8 cellular contexts compared by ENCODE assay signal in the genomic region with DNA sequence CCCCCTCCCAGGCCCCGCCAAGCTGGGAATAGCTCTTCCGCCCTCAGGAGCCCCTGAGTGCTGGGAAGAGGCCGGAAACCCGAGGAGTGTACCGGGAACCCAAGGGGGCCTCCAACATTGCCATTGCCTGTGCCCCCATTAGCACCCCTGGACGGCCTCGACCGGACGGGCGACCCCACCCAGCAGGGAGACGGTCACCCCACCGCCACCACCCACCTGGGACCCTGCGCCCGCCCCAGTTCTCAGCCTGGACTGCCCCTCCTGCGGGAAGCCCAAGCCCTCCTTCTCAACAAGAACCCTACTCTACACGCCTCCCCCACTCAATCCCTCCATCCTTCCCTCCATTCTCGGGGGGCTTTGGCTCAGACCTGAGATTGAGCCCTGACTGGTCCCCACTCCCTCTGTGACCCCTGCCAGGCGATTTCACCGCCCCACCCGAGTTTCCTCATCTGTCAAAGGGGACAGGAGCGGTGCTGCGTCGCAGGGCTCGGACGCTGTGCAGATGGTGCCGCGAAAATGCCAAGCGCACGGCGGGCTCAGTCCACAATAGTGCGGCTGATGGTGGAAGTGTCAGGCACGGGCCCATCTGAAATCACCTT. TPM values are rescaled to one million over a fixed set of nuclear protein-coding genes. Genes with fewer than 3 reads are reported as not detected.
A peak's percentile ranks its signal among the peaks of the same experiment; 100 is the strongest.
DNase-seq lines count a peak whose midpoint lies in the region; ATAC-seq, FAIRE-seq and TF ChIP-seq lines count a peak whose summit lies in the region.

No MANE protein-coding gene starts in this region.

- peak overlapping the region; percentile 93 for H3K18ac ChIP-seq in H1 (ENCODE audit: extremely low read depth, low read length)

- peak overlapping the region; percentile 91 to 99 for H3K4me2 ChIP-seq in H1 (ENCODE audit: insufficient read depth in 1 of 2, low read depth in 2 of 2, low read length in 2 of 2)

- TF ChIP-seq POLR2A in H1 (IDR thresholded peaks at IDR 0.05; ENCODE audit: control extremely low read depth in 1 of 2, low read depth in 2 of 2, low read length in 2 of 2), result peak in 1 of 2 experiments; percentile 54; a peak in 1 of 3 replicates

- peak overlapping the region; percentile 79 for H3K4ac ChIP-seq in H1 (replicated peaks; ENCODE audit: insufficient read length, low read depth, low read length)

- TF ChIP-seq EP300 in H1 (IDR thresholded peaks at IDR 0.05; ENCODE audit: borderline replicate concordance in 1 of 2, low read depth in 2 of 2, low read length in 2 of 2), result no peak

- H3K9ac ChIP-seq in NT2/D1 (ENCODE audit: insufficient read length, low read depth), result peak overlapping the region; percentile 89
- H3K9ac ChIP-seq in H1 (replicated peaks in 1 of 4; ENCODE audit: extremely low read depth in 1 of 4, low read depth in 3 of 4, low read length in 3 of 4), result peak overlapping the region in 3 of 4 experiments; percentile 70 to 80 (median 70); a peak in 6 of 7 replicates

- peaks cover 0 to 2% (median 0%) of the 10 kb centered on the region in 8 donors for H3K9me3 Mint-ChIP-seq in CD4-positive, alpha-beta memory T cell

- FAIRE-seq in H1 (lab: Jason Lieb, UNC), result no peak

- CTCF ChIA-PET in CD4-positive, alpha-beta memory T cell (lab: Charles Lee; ENCODE audit: partially characterized antibody), result interaction anchor here (0.6 to 4.7 kb wide), 2 partner anchors 13 to 14 kb away, joined by 4 to 57 read pairs; a partner anchor contains a TSS
- CTCF ChIA-PET in H1 (lab: Charles Lee; ENCODE audit: partially characterized antibody), result interaction anchor here (1.0 to 10.5 kb wide), 5 partner anchors 7 to 202 kb away, joined by 3 to 90 read pairs (median 4); no protein-coding TSS in a partner anchor

- H3K27ac Mint-ChIP-seq in CD4-positive, alpha-beta memory T cell, result peak overlapping the region; percentile 85 to 97 (median 92)

- POLR2A ChIA-PET in CD4-positive, alpha-beta memory T cell (lab: Charles Lee; ENCODE audit: partially characterized antibody), result interaction anchor here (0.8 to 2.0 kb wide), 3 partner anchors 13 to 224 kb away, joined by 3 to 16 read pairs (median 3); a partner anchor contains a TSS
- POLR2A ChIA-PET in H1 (lab: Charles Lee; ENCODE audit: partially characterized antibody), result interaction anchor here (0.7 to 29.1 kb wide), 7 partner anchors 7 to 225 kb away, joined by 3 to 456 read pairs (median 8); a partner anchor contains a TSS

- H3K27me3 ChIP-seq in CD4-positive, alpha-beta memory T cell (ENCODE audit: insufficient read depth, low read length), result no peaks in the 10 kb centered on the region
- H3K27me3 ChIP-seq in NT2/D1 (ENCODE audit: insufficient read depth, insufficient read length), result no peaks in the 10 kb centered on the region
- no peaks in the 10 kb centered on the region for H3K27me3 ChIP-seq in H1 (replicated peaks in 1 of 4; ENCODE audit: control insufficient read depth in 3 of 4, extremely low read depth in 1 of 4, insufficient read depth in 3 of 4, low read length in 3 of 4)
- no peaks in the 10 kb centered on the region for H3K27me3 ChIP-seq in neutrophil

- WGBS in H1 (ENCODE audit: extremely low coverage in 1 of 2, insufficient coverage in 1 of 2, insufficient read length in 1 of 2, insufficient replicate concordance in 2 of 2, low coverage in 1 of 2, low lambda C conversion rate in 2 of 2, missing lambda C conversion rate in 1 of 2), 2 experiments, result 2% methylated on average over 29 of the region's 32 CpGs; no CpG with 5 or more reads in 1 of the 2 experiments

- ATAC-seq in HG02884 (IDR thresholded peaks at IDR 0.05; ENCODE audit: unreplicated experiment), result no peak

- H3K79me1 ChIP-seq in H1 (ENCODE audit: low read depth, low read length), result peaks cover 24% of the 10 kb centered on the region

- peak overlapping the region; percentile 80 for H2BK120ac ChIP-seq in H1 (replicated peaks; ENCODE audit: low read depth, low read length)

- peaks cover 23% of the 10 kb centered on the region for H3K23me2 ChIP-seq in H1 (ENCODE audit: low read depth, low read length)

- peaks cover 0 to 6% of the 10 kb centered on the region in 2 donors for H3K36me3 Mint-ChIP-seq in CD4-positive, alpha-beta memory T cell

- no peak overlapping the region for H2BK20ac ChIP-seq in H1 (ENCODE audit: low read length)

- H3K4me1 ChIP-seq in CD4-positive, alpha-beta memory T cell (ENCODE audit: insufficient read depth, low read length), result peaks cover 60% of the 10 kb centered on the region
- H3K4me1 ChIP-seq in NT2/D1 (ENCODE audit: insufficient read depth, insufficient read length) (peaks cover 41% of the 10 kb centered on the region), H1 (replicated peaks in 1 of 4; ENCODE audit: control insufficient read depth in 3 of 4, insufficient read depth in 4 of 4, low read length in 3 of 4) (peaks cover 22 to 40% (median 33%) of the 10 kb centered on the region in 4 experiments), neutrophil (ENCODE audit: control insufficient read depth in 1 of 2, insufficient read depth in 1 of 2, low read depth in 1 of 2, low read length in 1 of 2) (peaks cover 33 to 41% of the 10 kb centered on the region in 2 experiments)

- H3K14ac ChIP-seq in H1 (ENCODE audit: insufficient read length), result peak overlapping the region; percentile 84

- H2AK5ac ChIP-seq in H1 (ENCODE audit: low read depth, low read length), result peak overlapping the region; percentile 83

- peak overlapping the region; percentile 72; the same call in 1 of the 2 replicates for H2BK15ac ChIP-seq in H1 (ENCODE audit: low read length)

- peak overlapping the region; percentile 93 to 97 (median 94) for H3K4me3 Mint-ChIP-seq in CD4-positive, alpha-beta memory T cell

- TF ChIP-seq CTCF in H1 (IDR thresholded peaks at IDR 0.05; ENCODE audit: control extremely low read depth in 1 of 3, insufficient read depth in 1 of 3, low read depth in 1 of 3, low read length in 3 of 3), result no peak
- TF ChIP-seq CTCF in neutrophil (IDR thresholded peaks at IDR 0.05), result no peak

- TF ChIP-seq RAD21 in H1 (IDR thresholded peaks at IDR 0.05 in 1 of 2, conservative IDR thresholded peaks at IDR 0.05 in 1 of 2; ENCODE audit: low read depth in 2 of 2, low read length in 2 of 2), result no peak

- H3K4me1 Mint-ChIP-seq in CD4-positive, alpha-beta memory T cell, result peaks cover 32 to 66% (median 51%) of the 10 kb centered on the region in 4 donors

- H2AFZ ChIP-seq in H1 (ENCODE audit: low read length), result no peak overlapping the region

- no peaks in the 10 kb centered on the region for H3K36me3 ChIP-seq in CD4-positive, alpha-beta memory T cell (ENCODE audit: insufficient read depth, low read length)
- peaks cover 23% of the 10 kb centered on the region for H3K36me3 ChIP-seq in NT2/D1 (ENCODE audit: insufficient read depth, insufficient read length, low read length)
- H3K36me3 ChIP-seq in H1 (ENCODE audit: control insufficient read depth in 2 of 4, insufficient read depth in 4 of 4, low read length in 3 of 4), result peaks cover 0 to 14% (median 4%) of the 10 kb centered on the region in 4 experiments; a peak in 4 of 8 replicates
- peaks cover 6% of the 10 kb centered on the region for H3K36me3 ChIP-seq in neutrophil

- H3K27ac ChIP-seq in CD4-positive, alpha-beta memory T cell (ENCODE audit: low read depth, low read length), result peak overlapping the region; percentile 54
- H3K27ac ChIP-seq in H1 (ENCODE audit: low read depth, low read length), result peak overlapping the region; percentile 53; the same call in 1 of the 2 replicates
- H3K27ac ChIP-seq in neutrophil, result peak overlapping the region; percentile 94

- H3K56ac ChIP-seq in H1 (replicated peaks; ENCODE audit: insufficient read length, low read depth, low read length), result peak overlapping the region; percentile 65

- peak overlapping the region; percentile 54 to 81 for H3K4me3 ChIP-seq in CD4-positive, alpha-beta memory T cell (ENCODE audit: low read length in 2 of 2)
- peak overlapping the region; percentile 71 for H3K4me3 ChIP-seq in NT2/D1 (ENCODE audit: insufficient read length, low read depth)
- H3K4me3 ChIP-seq in H1 (ENCODE audit: extremely low read depth in 1 of 4, insufficient read depth in 2 of 4, low read depth in 3 of 4, low read length in 4 of 4), result peak overlapping the region; percentile 74 to 92 (median 78)
- peak overlapping the region; percentile 77 to 90 for H3K4me3 ChIP-seq in neutrophil (ENCODE audit: low read depth in 1 of 2, low read length in 1 of 2)

- H4K8ac ChIP-seq in H1 (ENCODE audit: extremely low read depth, insufficient read depth, low read length), result peak overlapping the region; percentile 82

- H3K9me3 ChIP-seq in CD4-positive, alpha-beta memory T cell (ENCODE audit: control insufficient read depth in 1 of 2, low read length in 2 of 2), result no peaks in the 10 kb centered on the region
- no peaks in the 10 kb centered on the region for H3K9me3 ChIP-seq in NT2/D1 (ENCODE audit: insufficient read depth, low read length)
- H3K9me3 ChIP-seq in H1 (ENCODE audit: insufficient read depth in 2 of 2, low read depth in 1 of 2, low read length in 1 of 2), result no peaks in the 10 kb centered on the region
- no peaks in the 10 kb centered on the region for H3K9me3 ChIP-seq in neutrophil

- H2BK5ac ChIP-seq in H1 (ENCODE audit: low read depth, low read length), result peak overlapping the region; percentile 83

- no peak overlapping the region for H3K23ac ChIP-seq in H1 (ENCODE audit: insufficient read length)

- peak overlapping the region; percentile 32 for H4K5ac ChIP-seq in H1 (ENCODE audit: insufficient read length, low read depth, low read length)

- H3K79me2 ChIP-seq in H1 (ENCODE audit: control insufficient read depth in 1 of 2, insufficient read depth in 2 of 2, low read length in 2 of 2), result peaks cover 36 to 58% of the 10 kb centered on the region in 2 experiments

- H4K20me1 ChIP-seq in H1 (replicated peaks in 1 of 2; ENCODE audit: control insufficient read depth in 1 of 2, insufficient read depth in 2 of 2, low read length in 2 of 2), result peaks cover 27 to 40% of the 10 kb centered on the region in 2 experiments

- DNase-seq in CD4-positive, alpha-beta memory T cell, result no peak
- DNase-seq in NT2/D1 (ENCODE audit: low read depth, low spot score) (no peak), H1 (ENCODE audit: low read depth in 1 of 2, low spot score in 2 of 2) (no peak), OCI-M1 (lab: John Stamatoyannopoulos, UW) (no peak), NCI-H2196 treated with DMSO at 0.1 percent for 48 hours (lab: John Stamatoyannopoulos, UW; ENCODE audit: unreplicated experiment) (no peak)
- no peak for DNase-seq in stimulated activated CD4-positive, alpha-beta T cell treated with anti-CD3 and anti-CD28 coated beads, Interleukin-1b, Interleukin-23, amount 100 ng/mL, for 48 hours

- H2BK12ac ChIP-seq in H1 (ENCODE audit: low read depth, low read length), result 0 out of 2 replicates have a peak overlapping the region, but pooled peaks have one; percentile 84

- H4K91ac ChIP-seq in H1 (replicated peaks; ENCODE audit: insufficient read length, low read length), result peak overlapping the region; percentile 85

- intact Hi-C loops in CD4-positive, alpha-beta memory T cell (cut with micrococcal nuclease), result loop anchor here (5.0 kb wide), 1 partner anchor 50 kb away; no protein-coding TSS in a partner anchor

- H3K27me3 Mint-ChIP-seq in CD4-positive, alpha-beta memory T cell, result no peaks in the 10 kb centered on the region

RNA-seq across cellular contexts. Expression of a gene that starts 1.8 kb away (rescaled TPM):
- 10 to 100 TPM; 39.3 to 43.2 TPM for total RNA-seq in CD4-positive, alpha-beta memory T cell
- 10 to 100 TPM; 33.2 to 57.2 TPM for polyA plus RNA-seq in CD4-positive, alpha-beta memory T cell
- 300 and 326 TPM in 2 replicates for total RNA-seq in H1 (2021; fragmentation: NEBNext Ultra II Directional; extraction: Animal tissue kit (Norgen Biotek cat#: 25700))
- 292 and 364 TPM in 2 replicates for polyA plus RNA-seq in H1 (2011; rRNA removed)
- 283 TPM for polyA plus RNA-seq in H1 (2011; cell fraction: cytosol; rRNA removed)
- polyA plus RNA-seq in H1 (2011; cell fraction: nucleus; rRNA removed), result 318 TPM
- polyA plus RNA-seq in H1 (2012, experiment 1 of 2), result 259 to 418 TPM (median 380 TPM) in 4 replicates
- 407 TPM for polyA plus RNA-seq in H1 (2012, experiment 2 of 2)
- polyA plus RNA-seq in H1 (2013, experiment 1 of 2), result 117 TPM
- 115 TPM for polyA plus RNA-seq in H1 (2013, experiment 2 of 2)
- 252 and 270 TPM in 2 replicates for polyA minus RNA-seq in H1 (2011; rRNA and poly(A)+ RNA removed)
- 191 TPM for polyA minus RNA-seq in H1 (2011; cell fraction: cytosol; rRNA and poly(A)+ RNA removed)
- polyA minus RNA-seq in H1 (2011; cell fraction: nucleus; rRNA and poly(A)+ RNA removed), result 137 TPM

RNA-seq across cellular contexts. Expression of a gene that starts 15.2 kb away (rescaled TPM):
- not detected for total RNA-seq in CD4-positive, alpha-beta memory T cell
- polyA plus RNA-seq in CD4-positive, alpha-beta memory T cell, result not detected
- total RNA-seq in H1 (2021; fragmentation: NEBNext Ultra II Directional; extraction: Animal tissue kit (Norgen Biotek cat#: 25700)), result not detected in 2 replicates
- not detected in 2 replicates for polyA plus RNA-seq in H1 (2011; rRNA removed)
- not detected for polyA plus RNA-seq in H1 (2011; cell fraction: cytosol; rRNA removed)
- not detected for polyA plus RNA-seq in H1 (2011; cell fraction: nucleus; rRNA removed)
- not detected in 4 replicates for polyA plus RNA-seq in H1 (2012, experiment 1 of 2)
- not detected for polyA plus RNA-seq in H1 (2012, experiment 2 of 2)
- polyA plus RNA-seq in H1 (2013, experiment 1 of 2), result not detected
- polyA plus RNA-seq in H1 (2013, experiment 2 of 2), result not detected
- not detected in 2 replicates for polyA minus RNA-seq in H1 (2011; rRNA and poly(A)+ RNA removed)
- polyA minus RNA-seq in H1 (2011; cell fraction: cytosol; rRNA and poly(A)+ RNA removed), result not detected
- not detected for polyA minus RNA-seq in H1 (2011; cell fraction: nucleus; rRNA and poly(A)+ RNA removed)
